In the genomic region with DNA sequence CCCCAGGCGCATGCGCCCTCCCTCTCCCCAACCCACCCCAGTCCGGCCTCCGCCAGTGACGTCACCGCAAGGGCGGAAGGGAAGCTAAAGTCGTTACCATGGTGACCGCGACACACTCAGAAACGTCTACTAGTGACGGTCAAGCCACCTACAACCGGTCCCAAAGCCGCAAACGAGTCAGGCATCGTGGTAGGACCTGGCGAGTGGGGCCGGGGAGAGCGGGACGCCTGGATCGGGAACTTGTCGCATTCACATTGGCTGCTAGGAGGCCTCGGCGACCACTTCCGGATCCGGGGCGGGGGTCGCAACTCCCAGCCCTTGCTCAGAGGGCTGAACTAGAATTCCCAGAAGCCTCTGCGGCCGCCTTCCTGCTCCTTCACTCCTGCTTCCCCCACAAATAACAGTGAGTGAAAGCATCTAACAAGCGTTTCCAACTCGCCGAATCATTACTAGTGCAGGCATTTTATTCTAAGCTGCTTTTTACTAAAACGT, we compare ENCODE assay signal across 8 cellular contexts. TPM values are rescaled to one million over a fixed set of nuclear protein-coding genes. Genes with fewer than 3 reads are reported as not detected.
DNase-seq lines count a peak whose midpoint lies in the region; ATAC-seq and TF ChIP-seq lines count a peak whose summit lies in the region.

A gene with protein sequence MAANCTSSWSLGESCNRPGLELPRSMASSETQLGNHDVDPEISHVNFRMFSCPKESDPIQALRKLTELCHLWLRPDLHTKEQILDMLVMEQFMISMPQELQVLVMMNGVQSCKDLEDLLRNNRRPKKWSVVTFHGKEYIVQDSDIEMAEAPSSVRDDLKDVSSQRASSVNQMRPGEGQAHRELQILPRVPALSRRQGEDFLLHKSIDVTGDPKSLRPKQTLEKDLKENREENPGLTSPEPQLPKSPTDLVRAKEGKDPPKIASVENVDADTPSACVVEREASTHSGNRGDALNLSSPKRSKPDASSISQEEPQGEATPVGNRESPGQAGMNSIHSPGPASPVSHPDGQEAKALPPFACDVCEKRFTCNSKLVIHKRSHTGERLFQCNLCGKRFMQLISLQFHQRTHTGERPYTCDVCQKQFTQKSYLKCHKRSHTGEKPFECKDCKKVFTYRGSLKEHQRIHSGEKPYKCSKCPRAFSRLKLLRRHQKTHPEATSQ (minus strand): TSS at position 256 of the 492 bp plus-strand sequence. CDS start 89,793 bp downstream, outside the sequence.

- TF ChIP-seq CTCF in lung (IDR thresholded peaks at IDR 0.05; ENCODE audit: control extremely low read depth, extremely low read depth), result no peak

- no peaks in the 10 kb centered on the region for H3K9me3 ChIP-seq in lung (ENCODE audit: control insufficient read depth in 2 of 2, insufficient read depth in 1 of 2, low read length in 1 of 2)

- H3K27me3 ChIP-seq in lung (ENCODE audit: control insufficient read depth, insufficient read depth), result no peaks in the 10 kb centered on the region

- H3K27ac ChIP-seq in lung (ENCODE audit: low read depth in 1 of 2, low read length in 1 of 2), result peak within 1 kb of the TSS; percentile 93 to 99

- DNase-seq in COLO829 (ENCODE audit: low spot score) (peak; percentile 99), HT-29 (ENCODE audit: low spot score) (peak; percentile 99), lung (ENCODE audit: low spot score) (peak; percentile 98)
- peak; percentile 97 for DNase-seq in NK-92 treated with Interleukin-12 subunit alpha and Interleukin-12 subunit beta, amount 100 ng/mL, for 24 hours (lab: John Stamatoyannopoulos, UW)
- DNase-seq in activated CD8-positive, alpha-beta memory T cell treated with anti-CD3 and anti-CD28 coated beads for 24 hours, result peak; percentile 99
- DNase-seq in effector CD4-positive, alpha-beta T cell, result peak; percentile 97
- peak; percentile 95 to 97 (median 96) for DNase-seq in stimulated activated CD4-positive, alpha-beta T cell treated with anti-CD3 and anti-CD28 coated beads, TNF-alpha, amount 100 ng/mL, for 24 hours (ENCODE audit: low read depth in 3 of 3)

- H3K4me1 ChIP-seq in lung (ENCODE audit: control insufficient read depth in 2 of 2, insufficient read depth in 2 of 2, low read length in 2 of 2), result peaks cover 0 to 3% of the 10 kb centered on the region in 2 donors

- ATAC-seq in GM21360 (IDR thresholded peaks at IDR 0.05; ENCODE audit: unreplicated experiment) (peak; percentile 70), lung (ENCODE audit: insufficient read depth, low FRiP score) (peak; percentile 92)

- peak within 1 kb of the TSS; percentile 65 for H3K4me3 ChIP-seq in lung

- WGBS in lung, 2 donors, result 0 to 1% methylated on average over 34 of the region's 34 CpGs

- H3K36me3 ChIP-seq in lung (ENCODE audit: control insufficient read depth in 2 of 2, insufficient read depth in 2 of 2, low read length in 2 of 2), result peaks cover 0 to 6% of the 10 kb centered on the region in 2 donors

RNA-seq across cellular contexts. Expression of the gene that starts here (rescaled TPM):
- total RNA-seq in HT-29 (2014; rRNA removed; shearing (Covaris generic)), result 11.0 and 14.2 TPM in 2 replicates
- total RNA-seq in lung, result 10 to 100 TPM; 11.8 to 17.4 TPM
- 1 to 10 TPM; 5.5 to 8.5 TPM for polyA plus RNA-seq in lung

Comparison
In these comparisons a context has a peak if more than half of its experiments do, and no peak if none do; other contexts are left out.
1. Peak in every context shown above with its lines: DNase-seq, ATAC-seq, H3K4me3 ChIP-seq and H3K27ac ChIP-seq.